Comparison of ENCODE assay signal across 8 cellular contexts in genomic region chr1:161159915-161160248, GRCh38. TPM values are rescaled to one million over a fixed set of nuclear protein-coding genes. Genes with fewer than 3 reads are reported as not detected.
DNase-seq lines count a peak whose midpoint lies in the region; ATAC-seq and TF ChIP-seq lines count a peak whose summit lies in the region.

No MANE protein-coding gene starts in this region.

- H3K9me3 Mint-ChIP-seq in activated T-cell treated with anti-CD3 and anti-CD28 coated beads, Interleukin-2, amount 50 U/mL, for 24 hours, result no peaks in the 10 kb centered on the region

- 8% methylated on average over 11 of the region's 11 CpGs for WGBS in liver
- 5 to 10% methylated on average over 11 of the region's 11 CpGs for WGBS in thyroid gland, 2 donors

- H3K9me3 ChIP-seq in liver (ENCODE audit: control insufficient read depth in 4 of 4, low read length in 3 of 4) (no peaks in the 10 kb centered on the region), thyroid gland (no peaks in the 10 kb centered on the region)

- no peak for TF ChIP-seq RAD21 in liver (IDR thresholded peaks at IDR 0.05)

- H3K36me3 ChIP-seq in liver (ENCODE audit: control insufficient read depth in 4 of 4, insufficient read depth in 3 of 4, low read depth in 1 of 4, low read length in 3 of 4) (peaks cover 0 to 24% (median 9%) of the 10 kb centered on the region in 4 donors), thyroid gland (peaks cover 3 to 7% of the 10 kb centered on the region in 2 donors)

- DNase-seq in activated T-cell treated with anti-CD3 and anti-CD28 coated beads, Interleukin-2, amount 50 U/mL, for 24 hours, result no peak
- DNase-seq in activated T-cell treated with anti-CD3 and anti-CD28 coated beads, Interleukin-2, amount 50 U/mL, for 48 hours, result no peak
- DNase-seq in thyroid gland (no peak), NOMO-1 treated with DMSO at 0.1 percent for 48 hours (lab: John Stamatoyannopoulos, UW; ENCODE audit: unreplicated experiment) (no peak)
- DNase-seq in stimulated activated CD4-positive, alpha-beta T cell treated with anti-CD3 and anti-CD28 coated beads, Interleukin-1b, Interleukin-23, amount 100 ng/mL, for 48 hours, result no peak

- H3K9ac ChIP-seq in liver (ENCODE audit: low read depth in 1 of 2, low read length in 2 of 2), result peak overlapping the region; percentile 50 to 82

- H3K4me1 Mint-ChIP-seq in activated T-cell treated with anti-CD3 and anti-CD28 coated beads, Interleukin-2, amount 50 U/mL, for 24 hours (ENCODE audit: low read depth), result peaks cover 68% of the 10 kb centered on the region

- ATAC-seq in GM21619 (IDR thresholded peaks at IDR 0.05; ENCODE audit: unreplicated experiment), result no peak

- peak overlapping the region; percentile 68 to 94 (median 76) for H3K4me3 ChIP-seq in liver (ENCODE audit: low read depth in 1 of 3, low read length in 3 of 3)
- H3K4me3 ChIP-seq in thyroid gland (replicated peaks in 1 of 3), result peak overlapping the region; percentile 88 to 97 (median 96)

- peaks cover 85% of the 10 kb centered on the region for H3K36me3 Mint-ChIP-seq in activated T-cell treated with anti-CD3 and anti-CD28 coated beads, Interleukin-2, amount 50 U/mL, for 24 hours (ENCODE audit: low read depth)

- peak overlapping the region; percentile 93 for H3K27ac Mint-ChIP-seq in activated T-cell treated with anti-CD3 and anti-CD28 coated beads, Interleukin-2, amount 50 U/mL, for 24 hours

- intact Hi-C loops in thyroid gland (cut with DNase I), result no loop called here

- peak overlapping the region; percentile 85 for H3K4me3 Mint-ChIP-seq in activated T-cell treated with anti-CD3 and anti-CD28 coated beads, Interleukin-2, amount 50 U/mL, for 24 hours

- no peaks in the 10 kb centered on the region for H3K27me3 Mint-ChIP-seq in activated T-cell treated with anti-CD3 and anti-CD28 coated beads, Interleukin-2, amount 50 U/mL, for 24 hours

- no peaks in the 10 kb centered on the region for H3K27me3 ChIP-seq in liver (ENCODE audit: control insufficient read depth in 4 of 4, insufficient read depth in 4 of 4, low read length in 3 of 4)
- no peaks in the 10 kb centered on the region for H3K27me3 ChIP-seq in thyroid gland

- TF ChIP-seq CTCF in liver (IDR thresholded peaks at IDR 0.05; ENCODE audit: low read depth, low read length, missing input control) (no peak), thyroid gland (IDR thresholded peaks at IDR 0.05) (no peak)

- H3K4me1 ChIP-seq in liver (ENCODE audit: control insufficient read depth in 4 of 4, insufficient read depth in 4 of 4, low read length in 3 of 4) (peaks cover 10 to 32% (median 19%) of the 10 kb centered on the region in 4 donors), thyroid gland (peaks cover 6 to 27% of the 10 kb centered on the region in 2 donors)

- TF ChIP-seq POLR2A in thyroid gland (IDR thresholded peaks at IDR 0.05), result no peak

- peak overlapping the region; percentile 97 for H3K27ac ChIP-seq in angular gyrus (ENCODE audit: low read depth, low read length)
- H3K27ac ChIP-seq in liver (ENCODE audit: low read depth in 1 of 2, low read length in 2 of 2), result peak overlapping the region; percentile 64 to 79
- H3K27ac ChIP-seq in thyroid gland, result peak overlapping the region; percentile 76 to 93 (median 83)

TF ChIP-seq in liver, 16 proteins besides CTCF, POLR2A, EP300 and RAD21:
- no peak for TF ChIP-seq RXRA (IDR thresholded peaks at IDR 0.05)
- no peak for TF ChIP-seq JUND (IDR thresholded peaks at IDR 0.05)
- TF ChIP-seq HNF4G (IDR thresholded peaks at IDR 0.05), result no peak
- TF ChIP-seq TAF1 (conservative IDR thresholded peaks at IDR 0.05), result no peak
- TF ChIP-seq EGR1 (IDR thresholded peaks at IDR 0.05; ENCODE audit: low read depth in 2 of 2), result no peak

RNA-seq across cellular contexts. Expression of gene USP21, which starts 0.6 kb away (rescaled TPM):
- total RNA-seq in liver (1 to 10 TPM; 7.2 to 9.0 TPM), thyroid gland (10 to 100 TPM; 21.2 to 27.6 (median 23.0) TPM)
- polyA plus RNA-seq in liver, result 1 to 10 TPM; 4.1 to 5.8 TPM

RNA-seq across cellular contexts. Expression of gene UFC1, which starts 6.1 kb away (rescaled TPM):
- total RNA-seq in liver (10 to 100 TPM; 34.2 to 44.1 TPM), thyroid gland (10 to 100 TPM; 37.6 to 90.4 (median 62.1) TPM)
- 10 to 100 TPM; 42.5 to 47.5 TPM for polyA plus RNA-seq in liver

RNA-seq across cellular contexts. Expression of gene PPOX, which starts 6.3 kb away (rescaled TPM):
- total RNA-seq in liver, result 100 to 1,000 TPM in 1 of 2 donors, 1 to 10 TPM in 1; 6.2 to 106 TPM
- 1 to 10 TPM; 6.2 to 9.6 TPM for polyA plus RNA-seq in liver
- total RNA-seq in thyroid gland, result 10 to 100 TPM; 12.6 to 30.0 (median 21.8) TPM

RNA-seq across cellular contexts. Expression of gene B4GALT3, which starts 17.4 kb away (rescaled TPM):
- 10 to 100 TPM; 13.1 to 23.8 TPM for total RNA-seq in liver
- polyA plus RNA-seq in liver, result 10 to 100 TPM; 14.0 to 15.4 TPM
- 10 to 100 TPM; 24.1 to 34.0 (median 29.2) TPM for total RNA-seq in thyroid gland

RNA-seq across cellular contexts. Expression of gene DEDD, which starts 27.4 kb away (rescaled TPM):
- 10 to 100 TPM; 13.8 to 16.7 TPM for total RNA-seq in liver
- polyA plus RNA-seq in liver, result 10 to 100 TPM; 15.2 to 17.7 TPM
- 10 to 100 TPM; 27.5 to 34.6 (median 31.1) TPM for total RNA-seq in thyroid gland
